ENCODE assay signal across 15 cellular contexts in genomic region chr2:172445851-172446250, GRCh38. TPM values are rescaled to one million over a fixed set of nuclear protein-coding genes. Genes with fewer than 3 reads are reported as not detected.
A peak's percentile ranks its signal among the peaks of the same experiment; 100 is the strongest.
DNase-seq lines count a peak whose midpoint lies in the region; ATAC-seq, FAIRE-seq and TF ChIP-seq lines count a peak whose summit lies in the region.
"Had no signal": no experiment of that assay in that cellular context is flagged by ENCODE, and none has a peak within 500 bp of the region (broad histone marks: within the 10 kb centered on the region; RNA-seq: fewer than 3 reads in every experiment).

No MANE protein-coding gene starts in this region.

- H4K20me1 ChIP-seq in HCT116 (ENCODE audit: insufficient read depth), result no peaks in the 10 kb centered on the region

- CTCF ChIA-PET in HCT116 (lab: Charles Lee), result interaction anchor here (0.7 to 1.8 kb wide), 2 partner anchors 16 to 18 kb away, joined by 3 to 9 read pairs; partner anchors contain the start of gene ITGA6
- CTCF ChIA-PET in naive thymus-derived CD4-positive, alpha-beta T cell (lab: Charles Lee), result interaction anchor here (1.1 to 26.6 kb wide), 3 partner anchors 16 to 18 kb away, joined by 3 to 673 read pairs (median 7); no protein-coding TSS in a partner anchor

- H3K4me1 ChIP-seq in HCT116 (ENCODE audit: control insufficient read depth in 1 of 2, insufficient read depth in 2 of 2, low read length in 2 of 2), result peaks cover 77 to 95% of the 10 kb centered on the region in 2 experiments
- peaks cover 25 to 75% of the 10 kb centered on the region in 2 donors for H3K4me1 ChIP-seq in naive thymus-derived CD4-positive, alpha-beta T cell (ENCODE audit: control insufficient read depth in 2 of 2, insufficient read depth in 2 of 2, low read length in 2 of 2)

- peak overlapping the region; percentile 62 for H3K4me2 ChIP-seq in HCT116 (ENCODE audit: low read length)

- H3K79me2 ChIP-seq in HCT116 (ENCODE audit: insufficient read depth, low read length), result peaks cover 90% of the 10 kb centered on the region

- peaks cover 13% of the 10 kb centered on the region for H3K36me3 Mint-ChIP-seq in brain
- peaks cover 0 to 15% (median 8%) of the 10 kb centered on the region in 5 donors for H3K36me3 Mint-ChIP-seq in naive thymus-derived CD4-positive, alpha-beta T cell
- H3K36me3 Mint-ChIP-seq: natural killer cell treated with Interleukin-12 subunit alpha and Interleukin-12 subunit beta and Interleukin-15 and Interleukin-18, amount 100 ng/mL, for 72 hours had no signal

- intact Hi-C loops in HCT116 (cut with micrococcal nuclease), result no loop called here
- intact Hi-C loops in naive thymus-derived CD4-positive, alpha-beta T cell (cut with micrococcal nuclease), result no loop called here

- H3K9me3 Mint-ChIP-seq in brain, result peaks cover 0 to 4% (median 2%) of the 10 kb centered on the region in 5 experiments
- no peaks in the 10 kb centered on the region for H3K9me3 Mint-ChIP-seq in naive thymus-derived CD4-positive, alpha-beta T cell
- H3K9me3 Mint-ChIP-seq: natural killer cell treated with Interleukin-12 subunit alpha and Interleukin-12 subunit beta and Interleukin-15 and Interleukin-18, amount 100 ng/mL, for 72 hours had no signal

- H3K27ac ChIP-seq in C4-2B (peak overlapping the region; percentile 25; the same call in 1 of the 2 replicates), HCT116 (ENCODE audit: low read depth, low read length) (no peak overlapping the region)
- peak overlapping the region; percentile 21 for H3K27ac ChIP-seq in naive thymus-derived CD4-positive, alpha-beta T cell (ENCODE audit: low read depth, low read length)
- H3K27ac ChIP-seq: suprapubic skin had no signal

- no peak for ATAC-seq in HCT116
- no peak for ATAC-seq in naive thymus-derived CD4-positive, alpha-beta T cell

- no peaks in the 10 kb centered on the region for H3K9me3 ChIP-seq in HCT116 (ENCODE audit: control insufficient read depth in 1 of 2, insufficient read depth in 1 of 2, low read depth in 1 of 2, low read length in 2 of 2)
- H3K9me3 ChIP-seq in naive thymus-derived CD4-positive, alpha-beta T cell (ENCODE audit: control insufficient read depth in 2 of 3, low read length in 3 of 3), result no peaks in the 10 kb centered on the region
- H3K9me3 ChIP-seq: suprapubic skin had no signal

- POLR2A ChIA-PET in HCT116 (lab: Charles Lee), result interaction anchor here (0.6 to 1.0 kb wide), 2 partner anchors 16 to 17 kb away, joined by 3 to 4 read pairs; no protein-coding TSS in a partner anchor
- POLR2A ChIA-PET in naive thymus-derived CD4-positive, alpha-beta T cell (lab: Charles Lee), result interaction anchor here (0.6 to 33.2 kb wide), 3 partner anchors 8 to 138 kb away, joined by 3 to 862 read pairs (median 862); partner anchors contain the start of gene ITGA6

- RAD21 ChIA-PET in HCT116 (lab: Charles Lee; ENCODE audit: low non-redundant PET in 1 of 2, low total read pairs in 2 of 2, uncharacterized antibody in 2 of 2, unreplicated experiment in 2 of 2), result no interaction called here

- H3K27ac Mint-ChIP-seq in brain, result peak overlapping the region in 4 of 5 experiments; percentile 76 to 99 (median 93)
- H3K27ac Mint-ChIP-seq in naive thymus-derived CD4-positive, alpha-beta T cell, result peak overlapping the region in 7 of 9 donors; percentile 52 to 87 (median 74)
- H3K27ac Mint-ChIP-seq: natural killer cell treated with Interleukin-12 subunit alpha and Interleukin-12 subunit beta and Interleukin-15 and Interleukin-18, amount 100 ng/mL, for 72 hours had no signal

- no peak overlapping the region for H3K4me3 ChIP-seq in HCT116 (replicated peaks in 1 of 2; ENCODE audit: low read depth in 1 of 2, low read length in 2 of 2)
- no peak overlapping the region for H3K4me3 ChIP-seq in naive thymus-derived CD4-positive, alpha-beta T cell (ENCODE audit: low read length)
- H3K4me3 ChIP-seq: suprapubic skin had no signal

- no peak overlapping the region for H2AFZ ChIP-seq in HCT116 (ENCODE audit: low read depth, low read length, poor library complexity, severe bottlenecking)

- H3K4me1 Mint-ChIP-seq in brain, result peaks cover 44% of the 10 kb centered on the region
- H3K4me1 Mint-ChIP-seq in naive thymus-derived CD4-positive, alpha-beta T cell, result peaks cover 47 to 90% (median 82%) of the 10 kb centered on the region in 7 donors

- no peaks in the 10 kb centered on the region for H3K9me2 ChIP-seq in HCT116 (ENCODE audit: insufficient read depth)

- TF ChIP-seq RAD21 in HCT116 (IDR thresholded peaks at IDR 0.05; ENCODE audit: low read depth), result no peak

- TF ChIP-seq CTCF in C4-2B (conservative IDR thresholded peaks at IDR 0.05), result no peak
- TF ChIP-seq CTCF in HCT116 (IDR thresholded peaks at IDR 0.05 in 2 of 3, conservative IDR thresholded peaks at IDR 0.05 in 1 of 3; ENCODE audit: borderline replicate concordance in 1 of 3, insufficient read depth in 1 of 3, low read depth in 2 of 3, low read length in 2 of 3), result no peak
- TF ChIP-seq CTCF in brain (conservative IDR thresholded peaks at IDR 0.05), result no peak

- FAIRE-seq in GM12892 (lab: Jason Lieb, UNC), result no peak

- DNase-seq in HCT116 (ENCODE audit: low read depth, low spot score), result no peak
- DNase-seq in naive thymus-derived CD4-positive, alpha-beta T cell, result no peak
- DNase-seq in activated CD4-positive, CD25-positive, alpha-beta regulatory T cell treated with anti-CD3 and anti-CD28 coated beads, Interleukin-2, amount 50 U/mL, for 72 hours, result no peak
- DNase-seq in GM12892 (ENCODE audit: insufficient read length), result no peak
- no peak for DNase-seq in T-helper 2 cell
- DNase-seq: activated naive CD4-positive, alpha-beta T cell treated with Interleukin-2 at 50 U/mL for 16 hours; effector CD4-positive, alpha-beta T cell; KG1; NCI-H1930; RPMI8226; stimulated activated CD4-positive, alpha-beta T cell treated with anti-CD3 and anti-CD28 coated beads, Interleukin-2, amount 100 ng/mL, for 24 hours had no signal

- TF ChIP-seq POLR2A in HCT116 (IDR thresholded peaks at IDR 0.05; ENCODE audit: borderline replicate concordance, extremely low read depth, insufficient read depth, insufficient read length) (no peak), GM12892 (IDR thresholded peaks at IDR 0.05; ENCODE audit: low read depth, low read length) (no peak)

- H3K27me3 Mint-ChIP-seq in brain, result no peaks in the 10 kb centered on the region
- peaks cover 0 to 40% (median 0%) of the 10 kb centered on the region in 5 donors for H3K27me3 Mint-ChIP-seq in naive thymus-derived CD4-positive, alpha-beta T cell
- H3K27me3 Mint-ChIP-seq: natural killer cell treated with Interleukin-12 subunit alpha and Interleukin-12 subunit beta and Interleukin-15 and Interleukin-18, amount 100 ng/mL, for 72 hours had no signal

- no peaks in the 10 kb centered on the region for H3K27me3 ChIP-seq in HCT116 (ENCODE audit: insufficient read depth, low read length)
- H3K27me3 ChIP-seq in naive thymus-derived CD4-positive, alpha-beta T cell (ENCODE audit: control insufficient read depth in 2 of 2, insufficient read depth in 2 of 2, low read length in 2 of 2), result no peaks in the 10 kb centered on the region
- H3K27me3 ChIP-seq: suprapubic skin had no signal

- BruUV-seq in HCT116 (replicated peaks; lab: Mats Ljungman, UMichigan), result no TSS peak

- peaks cover 0 to 7% of the 10 kb centered on the region in 2 experiments; a peak in 1 of 4 replicates for H3K36me3 ChIP-seq in HCT116 (ENCODE audit: control insufficient read depth in 1 of 2, insufficient read depth in 2 of 2, low read length in 2 of 2)
- no peaks in the 10 kb centered on the region for H3K36me3 ChIP-seq in naive thymus-derived CD4-positive, alpha-beta T cell (ENCODE audit: control insufficient read depth in 2 of 3, insufficient read depth in 3 of 3, low read length in 3 of 3)
- H3K36me3 ChIP-seq: suprapubic skin had no signal

- peak overlapping the region; percentile 13; the same call in 1 of the 2 replicates for H3K9ac ChIP-seq in HCT116 (ENCODE audit: low read length)

- peak overlapping the region in 3 of 5 experiments; percentile 34 to 79 (median 36) for H3K4me3 Mint-ChIP-seq in brain
- peak overlapping the region in 8 of 10 donors; percentile 4 to 79 (median 56) for H3K4me3 Mint-ChIP-seq in naive thymus-derived CD4-positive, alpha-beta T cell
- H3K4me3 Mint-ChIP-seq: natural killer cell treated with Interleukin-12 subunit alpha and Interleukin-12 subunit beta and Interleukin-15 and Interleukin-18, amount 100 ng/mL, for 72 hours had no signal

TF ChIP-seq in HCT116, 20 proteins besides CTCF, POLR2A, EP300 and RAD21 (continues in another document):
- TF ChIP-seq ATF3 (IDR thresholded peaks at IDR 0.05) (no peak), CEBPB (IDR thresholded peaks at IDR 0.05; ENCODE audit: low read depth) (no peak), EZH2 (IDR thresholded peaks at IDR 0.05) (no peak), CBX3 (IDR thresholded peaks at IDR 0.05; ENCODE audit: low read depth) (no peak), YY1 (IDR thresholded peaks at IDR 0.05; ENCODE audit: extremely low read depth, insufficient replicate concordance, low read depth, low read length) (no peak), EGR1 (IDR thresholded peaks at IDR 0.05; ENCODE audit: low read depth) (no peak), POLR2AphosphoS5 (IDR thresholded peaks at IDR 0.05; ENCODE audit: low read depth, low read length) (no peak), ZFX (IDR thresholded peaks at IDR 0.05) (no peak), JUND (IDR thresholded peaks at IDR 0.05) (no peak), TCF7L2 (IDR thresholded peaks at IDR 0.05; ENCODE audit: borderline replicate concordance, extremely low read depth, insufficient read depth, insufficient read length) (no peak), SP1 (IDR thresholded peaks at IDR 0.05; ENCODE audit: low read depth) (no peak), EZH2phosphoT487 (IDR thresholded peaks at IDR 0.05; ENCODE audit: borderline replicate concordance) (no peak), SRF (IDR thresholded peaks at IDR 0.05; ENCODE audit: low read depth) (no peak), FOSL1 (IDR thresholded peaks at IDR 0.05; ENCODE audit: low read depth) (no peak), ELF1 (IDR thresholded peaks at IDR 0.05; ENCODE audit: borderline replicate concordance, low read depth) (no peak), ZNF274 (IDR thresholded peaks at IDR 0.05; ENCODE audit: low read depth, low read length) (no peak)
- TF ChIP-seq, protein P1, sequence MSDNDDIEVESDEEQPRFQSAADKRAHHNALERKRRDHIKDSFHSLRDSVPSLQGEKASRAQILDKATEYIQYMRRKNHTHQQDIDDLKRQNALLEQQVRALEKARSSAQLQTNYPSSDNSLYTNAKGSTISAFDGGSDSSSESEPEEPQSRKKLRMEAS (IDR thresholded peaks at IDR 0.05), result no peak

RNA-seq across cellular contexts. Expression of gene ITGA6, which starts 18.5 kb away (rescaled TPM):
- total RNA-seq in HCT116 (2021; ENCODE audit: unreplicated experiment), result 93.1 TPM
- 40.2 and 46.0 TPM in 2 replicates for polyA plus RNA-seq in HCT116 (2012)
- 7.3 TPM for polyA plus RNA-seq in brain (ENCODE audit: insufficient read depth, low read depth, low replicate concordance)
- total RNA-seq in naive thymus-derived CD4-positive, alpha-beta T cell, result 100 to 1,000 TPM in 4 of 5 experiments, 10 to 100 TPM in 1; 13.1 to 179 (median 135) TPM
- 100 to 1,000 TPM in 1 of 2 donors, 10 to 100 TPM in 1; 98.9 to 102 TPM for polyA plus RNA-seq in naive thymus-derived CD4-positive, alpha-beta T cell
- 1.8 TPM for polyA plus RNA-seq in GM12892 (2012; ENCODE audit: missing spikeins)
